In genomic region chr10:7412482-7413251, GRCh38 we compare ENCODE assay signal across 8 cellular contexts. TPM values are rescaled to one million over a fixed set of nuclear protein-coding genes. Genes with fewer than 3 reads are reported as not detected.
DNase-seq lines count a peak whose midpoint lies in the region; ATAC-seq, FAIRE-seq and TF ChIP-seq lines count a peak whose summit lies in the region.

No MANE protein-coding gene starts in this region.

- intact Hi-C loops in kidney (cut with DNase I), result loop anchor here (10.0 kb wide), 1 partner anchor 738 kb away; no protein-coding TSS in a partner anchor

- DNase-seq in adipocyte (ENCODE audit: low read depth) (no peak), kidney (peak; percentile 86), NCI-H2196 treated with DMSO at 0.1 percent for 48 hours (lab: John Stamatoyannopoulos, UW; ENCODE audit: unreplicated experiment) (no peak), SKM-1 treated with dmso at 0.1 percent for 144 hours (lab: John Stamatoyannopoulos, UW; ENCODE audit: unreplicated experiment) (no peak)
- DNase-seq in stimulated activated CD4-positive, alpha-beta T cell treated with anti-CD3 and anti-CD28 coated beads, Interleukin-4, amount 100 ng/mL, for 1 hour, result peak; percentile 45

- H3K36me3 ChIP-seq in HUES6 (ENCODE audit: control insufficient read depth, insufficient read depth, low read length) (no peaks in the 10 kb centered on the region), adipocyte (ENCODE audit: control insufficient read depth, insufficient read depth, low read length, severe bottlenecking) (no peaks in the 10 kb centered on the region), kidney (ENCODE audit: control insufficient read depth in 1 of 2, insufficient read depth in 2 of 2, low read length in 2 of 2) (no peaks in the 10 kb centered on the region)

- peaks cover 72% of the 10 kb centered on the region for H3K27me3 ChIP-seq in HUES6 (ENCODE audit: control insufficient read depth, insufficient read depth, low read length)
- H3K27me3 ChIP-seq in adipocyte (replicated peaks; ENCODE audit: control insufficient read depth, insufficient read depth, low read length), result peaks cover 22% of the 10 kb centered on the region

- H3K27ac ChIP-seq in HUES6 (ENCODE audit: low read depth, low read length), result no peak overlapping the region
- peak overlapping the region in 1 of 2 donors; percentile 7 for H3K27ac ChIP-seq in kidney (ENCODE audit: low read depth in 2 of 2, low read length in 2 of 2)

- TF ChIP-seq CTCF in kidney (IDR thresholded peaks at IDR 0.05; ENCODE audit: borderline replicate concordance, extremely low read depth, insufficient read depth), result no peak

- H3K9ac ChIP-seq in HUES6 (ENCODE audit: low read length), result peak overlapping the region; percentile 38
- no peak overlapping the region for H3K9ac ChIP-seq in adipocyte (ENCODE audit: low read length)
- peak overlapping the region in 1 of 2 donors; percentile 51 for H3K9ac ChIP-seq in kidney (ENCODE audit: low read length in 2 of 2)

- H3K4me1 ChIP-seq in HUES6 (ENCODE audit: control insufficient read depth, insufficient read depth, low read length) (peaks cover 19% of the 10 kb centered on the region), adipocyte (ENCODE audit: control insufficient read depth, insufficient read depth, low read length) (peaks cover 11% of the 10 kb centered on the region), kidney (ENCODE audit: control insufficient read depth in 1 of 2, insufficient read depth in 1 of 2, low read depth in 1 of 2, low read length in 2 of 2) (peaks cover 0 to 18% of the 10 kb centered on the region in 2 donors)

- H3K4me3 ChIP-seq in HUES6 (ENCODE audit: low read depth, low read length) (peak overlapping the region; percentile 96), adipocyte (ENCODE audit: low read length) (peak overlapping the region; percentile 61), kidney (ENCODE audit: low read length in 2 of 2) (peak overlapping the region; percentile 46 to 51)

- H3K9me3 ChIP-seq in HUES6 (ENCODE audit: control insufficient read depth, insufficient read depth, low read depth, low read length), result no peaks in the 10 kb centered on the region
- no peaks in the 10 kb centered on the region for H3K9me3 ChIP-seq in adipocyte (ENCODE audit: control insufficient read depth, low read length)
- no peaks in the 10 kb centered on the region for H3K9me3 ChIP-seq in kidney (ENCODE audit: control insufficient read depth in 1 of 2, low read length in 2 of 2)

- no peak for FAIRE-seq in kidney (lab: Jason Lieb, UNC)

- ATAC-seq in GM19467 (IDR thresholded peaks at IDR 0.05; ENCODE audit: unreplicated experiment) (no peak), HG02970 (IDR thresholded peaks at IDR 0.05; ENCODE audit: low FRiP score, unreplicated experiment) (no peak)

RNA-seq across cellular contexts. Expression of gene SFMBT2, which starts 1.8 kb away (rescaled TPM):
- 15.3 TPM for total RNA-seq in kidney
- polyA plus RNA-seq in kidney (ENCODE audit: insufficient read depth, low read depth, low replicate concordance), result 1.2 TPM

Comparison
In these comparisons a context has a peak if more than half of its experiments do, and no peak if none do; other contexts are left out.
1. DNase-seq: peak in kidney (single experiment) and stimulated activated CD4-positive, alpha-beta T cell treated with anti-CD3 and anti-CD28 coated beads, Interleukin-4, amount 100 ng/mL, for 1 hour (single experiment); none in adipocyte (single experiment), NCI-H2196 treated with DMSO at 0.1 percent for 48 hours (single experiment) and SKM-1 treated with dmso at 0.1 percent for 144 hours (single experiment).
2. Peak in every context shown above with its lines, with median percentiles within 50 percentile points of each other: H3K4me3 ChIP-seq.